In genomic region chr7:44320794-44321371, GRCh38 we compare ENCODE assay signal across 19 cellular contexts. TPM values are rescaled to one million over a fixed set of nuclear protein-coding genes. Genes with fewer than 3 reads are reported as not detected.
A peak's percentile ranks its signal among the peaks of the same experiment; 100 is the strongest.
DNase-seq lines count a peak whose midpoint lies in the region; ATAC-seq, FAIRE-seq and TF ChIP-seq lines count a peak whose summit lies in the region.
"Had no signal": no experiment of that assay in that cellular context is flagged by ENCODE, and none has a peak within 500 bp of the region (broad histone marks: within the 10 kb centered on the region; RNA-seq: fewer than 3 reads in every experiment).

No MANE protein-coding gene starts in this region.

- H3K9ac ChIP-seq in HepG2 (ENCODE audit: insufficient read depth, low read depth, low read length) = no peak overlapping the region

- H3K36me3 Mint-ChIP-seq in type B pancreatic cell = no peaks in the 10 kb centered on the region
- H3K36me3 Mint-ChIP-seq in activated CD4-positive, alpha-beta T cell treated with anti-CD3 and anti-CD28 coated beads, Interleukin-2, amount 10 ng/mL, durations not matched to agents 24 days and 14 days (ENCODE audit: low read depth) = peaks cover 2% of the 10 kb centered on the region

- no peaks in the 10 kb centered on the region for H4K20me1 ChIP-seq in HepG2 (ENCODE audit: insufficient read depth, low read length)

- peaks cover 56% of the 10 kb centered on the region for H3K27me3 Mint-ChIP-seq in type B pancreatic cell
- peaks cover 40% of the 10 kb centered on the region for H3K27me3 Mint-ChIP-seq in activated CD4-positive, alpha-beta T cell treated with anti-CD3 and anti-CD28 coated beads, Interleukin-2, amount 10 ng/mL, durations not matched to agents 24 days and 14 days

- POLR2A ChIA-PET in HepG2 (lab: Yijun Ruan, JAX) = no interaction called here

- H3K27ac ChIP-seq in heart left ventricle (peak overlapping the region in 10 of 12 donors; percentile 67 to 93 (median 84)), dorsolateral prefrontal cortex (peak overlapping the region in 26 of 59 donors; percentile 4 to 91 (median 38)), HepG2 (ENCODE audit: extremely low read length, insufficient read depth, low read length) (no peak overlapping the region), vagina (no peak overlapping the region)
- H3K27ac ChIP-seq: C4-2B, HL-60 had no signal

- TF ChIP-seq RAD21 in HepG2 (CRISPR knock-in tag; IDR thresholded peaks at IDR 0.05) = no peak

- H3K4me1 ChIP-seq in heart left ventricle (peaks cover 0 to 55% (median 10%) of the 10 kb centered on the region in 12 donors), HepG2 (ENCODE audit: insufficient read depth, low read length) (no peaks in the 10 kb centered on the region), vagina (peaks cover 3% of the 10 kb centered on the region)
- H3K4me1 ChIP-seq: adrenal gland had no signal

- H3K9me3 Mint-ChIP-seq in type B pancreatic cell = no peaks in the 10 kb centered on the region
- no peaks in the 10 kb centered on the region for H3K9me3 Mint-ChIP-seq in activated CD4-positive, alpha-beta T cell treated with anti-CD3 and anti-CD28 coated beads, Interleukin-2, amount 10 ng/mL, durations not matched to agents 24 days and 14 days
- H3K9me3 Mint-ChIP-seq: activated CD4-positive, alpha-beta T cell treated with anti-CD3 and anti-CD28 coated beads, Interleukin-2, amount 10 ng/mL, durations not matched to agents 7 days and 5 days; central memory CD8-positive, alpha-beta T cell; effector memory CD8-positive, alpha-beta T cell; naive thymus-derived CD8-positive, alpha-beta T cell had no signal

- no TSS peak for BruUV-seq in HepG2 (replicated peaks; lab: Mats Ljungman, UMichigan)

- CTCF ChIA-PET in HepG2 (lab: Yijun Ruan, JAX; ENCODE audit: low intra/inter-chr PET ratio, low total read pairs) = no interaction called here

- no peak overlapping the region for H2AFZ ChIP-seq in HepG2 (ENCODE audit: low read length)

- peaks cover 0 to 13% (median 0%) of the 10 kb centered on the region in 9 donors for H3K27me3 ChIP-seq in heart left ventricle
- H3K27me3 ChIP-seq in dorsolateral prefrontal cortex = peaks cover 0 to 10% (median 0%) of the 10 kb centered on the region in 45 donors
- H3K27me3 ChIP-seq in HepG2 (ENCODE audit: control insufficient read depth in 1 of 2, insufficient read depth in 2 of 2, low read length in 2 of 2) = peaks cover 2 to 45% of the 10 kb centered on the region in 2 experiments
- H3K27me3 ChIP-seq in vagina = no peaks in the 10 kb centered on the region

- H3K36me3 ChIP-seq in heart left ventricle = no peaks in the 10 kb centered on the region
- no peaks in the 10 kb centered on the region for H3K36me3 ChIP-seq in HepG2 (replicated peaks in 1 of 2; ENCODE audit: control insufficient read depth in 1 of 2, insufficient read depth in 2 of 2, low read length in 2 of 2)
- H3K36me3 ChIP-seq in vagina = no peaks in the 10 kb centered on the region
- H3K36me3 ChIP-seq: adrenal gland had no signal

- H3K4me1 Mint-ChIP-seq in type B pancreatic cell (ENCODE audit: unreplicated experiment) = peaks cover 3% of the 10 kb centered on the region
- H3K4me1 Mint-ChIP-seq in activated CD4-positive, alpha-beta T cell treated with anti-CD3 and anti-CD28 coated beads, Interleukin-2, amount 10 ng/mL, durations not matched to agents 24 days and 14 days = peaks cover 2% of the 10 kb centered on the region

- ATAC-seq in heart left ventricle (no peak), Right ventricle myocardium inferior (no peak), HepG2 (peak; percentile 37)
- ATAC-seq: effector memory CD8-positive, alpha-beta T cell; naive thymus-derived CD8-positive, alpha-beta T cell had no signal

- TF ChIP-seq POLR2A in heart left ventricle (IDR thresholded peaks at IDR 0.05) = no peak
- TF ChIP-seq POLR2A in HepG2 (IDR thresholded peaks at IDR 0.05; ENCODE audit: insufficient read depth in 1 of 2, low read depth in 2 of 2, low read length in 2 of 2) = no peak
- no peak for TF ChIP-seq POLR2A in vagina (IDR thresholded peaks at IDR 0.05)

- TF ChIP-seq CTCF in heart left ventricle (IDR thresholded peaks at IDR 0.05) = no peak
- no peak for TF ChIP-seq CTCF in dorsolateral prefrontal cortex (IDR thresholded peaks at IDR 0.05 in 54 of 56, conservative IDR thresholded peaks at IDR 0.05 in 2 of 56; ENCODE audit: low read depth in 1 of 56, partially characterized antibody in 56 of 56)
- TF ChIP-seq CTCF in HepG2 (CRISPR knock-in tag; IDR thresholded peaks at IDR 0.05) = no peak
- no peak for TF ChIP-seq CTCF in type B pancreatic cell (conservative IDR thresholded peaks at IDR 0.05)
- TF ChIP-seq CTCF in vagina (IDR thresholded peaks at IDR 0.05) = no peak

- in situ Hi-C loops in HepG2 (cut with HindIII; ENCODE audit: extremely low pct_ligation_motif_present, low pct_unique_long_range_greater_than_20kb) = no loop called here

- H3K79me2 ChIP-seq in HepG2 (ENCODE audit: insufficient read depth, low read length) = no peaks in the 10 kb centered on the region

- no peak for DNase-seq in heart left ventricle
- DNase-seq in Right ventricle myocardium inferior (ENCODE audit: missing footprints) = no peak
- peak in 1 of 10 donors; percentile 50 for DNase-seq in dorsolateral prefrontal cortex
- DNase-seq in HepG2 (ENCODE audit: low spot score) = no peak
- no peak for DNase-seq in type B pancreatic cell (ENCODE audit: extremely low spot score, unreplicated experiment)
- no peak for DNase-seq in NCI-H1694 (lab: John Stamatoyannopoulos, UW)
- DNase-seq in activated CD4-positive, alpha-beta T cell treated with anti-CD3 and anti-CD28 coated beads, Interleukin-2, amount 10 ng/mL, durations not matched to agents 24 days and 14 days = no peak
- DNase-seq in vagina (ENCODE audit: extremely low spot score in 2 of 2) = no peak
- DNase-seq: activated CD4-positive, alpha-beta T cell treated with anti-CD3 and anti-CD28 coated beads, Interleukin-2, amount 10 ng/mL, durations not matched to agents 7 days and 5 days; activated gamma-delta T cell treated with Interleukin-2 at 50 U/mL for 16 hours; effector memory CD8-positive, alpha-beta T cell; mesenchymal stem cell; naive thymus-derived CD8-positive, alpha-beta T cell; NCI-H2081; NCI-H510A treated with DMSO at 0.1 percent for 48 hours had no signal

- TF ChIP-seq EP300 in HepG2 (IDR thresholded peaks at IDR 0.05; ENCODE audit: low read depth in 2 of 2, low read length in 2 of 2) (no peak), HepG2 (CRISPR knock-in tag; IDR thresholded peaks at IDR 0.05; ENCODE audit: borderline replicate concordance) (no peak)

- H3K27ac Mint-ChIP-seq in type B pancreatic cell = peak overlapping the region; percentile 68
- no peak overlapping the region for H3K27ac Mint-ChIP-seq in activated CD4-positive, alpha-beta T cell treated with anti-CD3 and anti-CD28 coated beads, Interleukin-2, amount 10 ng/mL, durations not matched to agents 24 days and 14 days
- H3K27ac Mint-ChIP-seq: activated CD4-positive, alpha-beta T cell treated with anti-CD3 and anti-CD28 coated beads, Interleukin-2, amount 10 ng/mL, durations not matched to agents 7 days and 5 days; effector memory CD8-positive, alpha-beta T cell; naive thymus-derived CD8-positive, alpha-beta T cell had no signal

- H3K4me3 ChIP-seq in heart left ventricle = no peak overlapping the region
- peak overlapping the region in 45 of 59 donors; percentile 2 to 73 (median 26) for H3K4me3 ChIP-seq in dorsolateral prefrontal cortex
- H3K4me3 ChIP-seq in HepG2 (replicated peaks in 1 of 3; ENCODE audit: insufficient read depth in 1 of 3, low read depth in 2 of 3, low read length in 3 of 3) = no peak overlapping the region
- no peak overlapping the region for H3K4me3 ChIP-seq in vagina
- H3K4me3 ChIP-seq: adrenal gland had no signal

- 53 to 57% (median 57%) methylated on average over 15 of the region's 15 CpGs for WGBS in heart left ventricle, 4 donors
- WGBS in HepG2 (ENCODE audit: low lambda C conversion rate) = 19% methylated on average over 15 of the region's 15 CpGs

- no peak overlapping the region for H3K4me2 ChIP-seq in HepG2 (ENCODE audit: low read depth, low read length)

- peak overlapping the region; percentile 77 for H3K4me3 Mint-ChIP-seq in type B pancreatic cell
- no peak overlapping the region for H3K4me3 Mint-ChIP-seq in activated CD4-positive, alpha-beta T cell treated with anti-CD3 and anti-CD28 coated beads, Interleukin-2, amount 10 ng/mL, durations not matched to agents 24 days and 14 days
- H3K4me3 Mint-ChIP-seq: activated CD4-positive, alpha-beta T cell treated with anti-CD3 and anti-CD28 coated beads, Interleukin-2, amount 10 ng/mL, durations not matched to agents 7 days and 5 days; central memory CD8-positive, alpha-beta T cell; effector memory CD8-positive, alpha-beta T cell; naive thymus-derived CD8-positive, alpha-beta T cell had no signal

- H3K9me3 ChIP-seq in heart left ventricle (peaks cover 0 to 2% (median 0%) of the 10 kb centered on the region in 12 donors), HepG2 (ENCODE audit: low read length) (no peaks in the 10 kb centered on the region), vagina (no peaks in the 10 kb centered on the region)
- H3K9me3 ChIP-seq: adrenal gland had no signal

- FAIRE-seq in HepG2 (lab: Jason Lieb, UNC) = no peak

- intact Hi-C loops in heart left ventricle (cut with DNase I) = loop anchor here in 2 of 10 donors (5.0 to 10.0 kb wide), 2 partner anchors 151 to 154 kb away; no protein-coding TSS in a partner anchor
- intact Hi-C loops in Right ventricle myocardium inferior (cut with DNase I) = loop anchor here (10.0 kb wide), 1 partner anchor 186 kb away; no protein-coding TSS in a partner anchor
- intact Hi-C loops in dorsolateral prefrontal cortex (cut with DNase I) = loop anchor here in 1 of 2 donors (10.0 kb wide), 1 partner anchor 56 kb away; no protein-coding TSS in a partner anchor
- intact Hi-C loops in HepG2 (cut with micrococcal nuclease; ENCODE audit: unreplicated experiment) = no loop called here
- intact Hi-C loops in activated CD4-positive, alpha-beta T cell treated with anti-CD3 and anti-CD28 coated beads, Interleukin-2, amount 10 ng/mL, durations not matched to agents 24 days and 14 days (cut with micrococcal nuclease) = no loop called here
- intact Hi-C loops in vagina (cut with DNase I) = no loop called here

RNA-seq across cellular contexts. Expression of gene CAMK2B, which starts 4.5 kb away (rescaled TPM):
- total RNA-seq in heart left ventricle (100 to 1,000 TPM in 5 of 9 donors, 10 to 100 TPM in 4; 77.5 to 141 (median 104) TPM), Right ventricle myocardium inferior (95.4 TPM), dorsolateral prefrontal cortex (100 to 1,000 TPM; 111 to 469 (median 313) TPM), HepG2 (2016; rRNA removed; fragmentation: Illumina TruSeq; extraction: Trizol) (0.13 and 0.27 TPM in 2 replicates), type B pancreatic cell (ENCODE audit: low replicate concordance) (7.6 and 8.4 TPM in 2 replicates), vagina (3.2 TPM)
- polyA plus RNA-seq in heart left ventricle (100 to 1,000 TPM in 1 of 2 donors, 10 to 100 TPM in 1; 35.7 to 103 TPM), HepG2 (2011; rRNA removed) (0.20 and 0.48 TPM in 2 replicates)
- total RNA-seq in HepG2 (2016; cell fraction: cytosol; rRNA removed; fragmentation: Illumina TruSeq; extraction: Trizol; ENCODE audit: low read depth) = not detected in 2 replicates
- 0.06 and 0.19 TPM in 2 replicates for total RNA-seq in HepG2 (2016; cell fraction: insoluble cytoplasmic fraction; rRNA removed; fragmentation: Illumina TruSeq; extraction: Trizol)
- total RNA-seq in HepG2 (2016; cell fraction: membrane; rRNA removed; fragmentation: Illumina TruSeq; extraction: Trizol) = 0.21 TPM in 1 of 2 replicates, not detected in the other
- 0.09 TPM in 1 of 2 replicates, not detected in the other for total RNA-seq in HepG2 (2016; cell fraction: nucleus; rRNA removed; fragmentation: Illumina TruSeq; extraction: Trizol)
- polyA plus RNA-seq in HepG2 (2011; cell fraction: cytosol; rRNA removed) = 0.09 and 0.39 TPM in 2 replicates
- 0.10 and 0.19 TPM in 2 replicates for polyA plus RNA-seq in HepG2 (2011; cell fraction: nucleus; rRNA removed)
- polyA plus RNA-seq in HepG2 (2012) = 0.09 TPM in 1 of 2 replicates, not detected in the other
- polyA plus RNA-seq in HepG2 (2016; cell fraction: cytosol; fragmentation: Illumina TruSeq; extraction: Trizol; ENCODE audit: low read depth) = 0.18 TPM in 1 of 2 replicates, not detected in the other
- polyA plus RNA-seq in HepG2 (2016; cell fraction: insoluble cytoplasmic fraction; fragmentation: Illumina TruSeq; extraction: Trizol; ENCODE audit: low read depth) = 0.43 and 0.62 TPM in 2 replicates
- 0.30 TPM in 1 of 2 replicates, not detected in the other for polyA plus RNA-seq in HepG2 (2016; cell fraction: membrane; fragmentation: Illumina TruSeq; extraction: Trizol; ENCODE audit: low read depth)
- polyA plus RNA-seq in HepG2 (2016; cell fraction: nucleus; fragmentation: Illumina TruSeq; extraction: Trizol; ENCODE audit: insufficient read depth, low read depth) = not detected in 2 replicates
- polyA minus RNA-seq in HepG2 (2011; rRNA and poly(A)+ RNA removed; ENCODE audit: low replicate concordance) = 0.04 and 0.56 TPM in 2 replicates
- polyA minus RNA-seq in HepG2 (2011; cell fraction: cytosol; rRNA and poly(A)+ RNA removed) = not detected in 2 replicates
- not detected in 2 replicates for polyA minus RNA-seq in HepG2 (2011; cell fraction: nucleus; rRNA and poly(A)+ RNA removed)
- total RNA-seq in activated CD4-positive, alpha-beta T cell treated with anti-CD3 and anti-CD28 coated beads, Interleukin-2, amount 10 ng/mL, durations not matched to agents 24 days and 14 days = 1.3 and 1.6 TPM in 2 replicates
- total RNA-seq: activated CD4-positive, alpha-beta T cell treated with anti-CD3 and anti-CD28 coated beads, Interleukin-2, amount 10 ng/mL, durations not matched to agents 7 days and 5 days; naive thymus-derived CD8-positive, alpha-beta T cell had no signal
- polyA plus RNA-seq: naive thymus-derived CD8-positive, alpha-beta T cell had no signal

Comparison
In these comparisons a context has a peak if more than half of its experiments do, and no peak if none do; other contexts are left out.
1. H3K27ac ChIP-seq: peak in heart left ventricle (10 of 12); none in HepG2 (single experiment) and vagina (single experiment).
2. H3K4me3 ChIP-seq: peak in dorsolateral prefrontal cortex (45 of 59); none in heart left ventricle (0 of 12), HepG2 (0 of 3) and vagina (0 of 2).